Comparison of ENCODE assay signal across 8 cellular contexts in genomic region chr5:43120720-43121564, GRCh38. TPM values are rescaled to one million over a fixed set of nuclear protein-coding genes. Genes with fewer than 3 reads are reported as not detected.
DNase-seq lines count a peak whose midpoint lies in the region; ATAC-seq and TF ChIP-seq lines count a peak whose summit lies in the region.

ZNF131 (plus strand) TSS chr5:43120914; CDS start chr5:43122054, 1,140 bp downstream.

- H3K4me1 ChIP-seq in ovary (ENCODE audit: insufficient read depth) (peaks cover 1% of the 10 kb centered on the region), thyroid gland (peaks cover 16 to 20% of the 10 kb centered on the region in 2 donors)

- intact Hi-C loops in head of caudate nucleus (cut with DNase I) = loop anchor here (1.0 to 10.0 kb wide), 3 partner anchors 56 to 192 kb away; partner anchors contain the start of genes HMGCS1 and NIM1K
- intact Hi-C loops in ovary (cut with DNase I) = loop anchor here in 2 of 4 donors (1.0 to 10.0 kb wide), 4 partner anchors 54 to 194 kb away; partner anchors contain the start of gene HMGCS1 (in 2 of the 2)
- intact Hi-C loops in thyroid gland (cut with DNase I) = loop anchor here (10.0 kb wide), 1 partner anchor 364 kb away; the partner anchor contains the start of gene TMEM267

- peak within 1 kb of the TSS; percentile 93 for H3K4me3 Mint-ChIP-seq in activated naive CD8-positive, alpha-beta T cell treated with anti-CD3 and anti-CD28 coated beads for 36 hours

- TF ChIP-seq POLR2A in ovary (IDR thresholded peaks at IDR 0.05) (peak; percentile 63), thyroid gland (IDR thresholded peaks at IDR 0.05) (peak; percentile 57 to 82)

- no peak for TF ChIP-seq EP300 in ovary (IDR thresholded peaks at IDR 0.05)

- POLR2A ChIA-PET in GM10248 (lab: Yijun Ruan, JAX) = interaction anchor here (0.6 to 2.1 kb wide), 12 partner anchors 13 to 363 kb away, joined by 3 to 16 read pairs (median 5); partner anchors contain the start of genes HMGCS1 and TMEM267

- H3K9me3 Mint-ChIP-seq in activated naive CD8-positive, alpha-beta T cell treated with anti-CD3 and anti-CD28 coated beads for 36 hours = peaks cover 4% of the 10 kb centered on the region

- peak within 1 kb of the TSS; percentile 94 for H3K27ac Mint-ChIP-seq in activated naive CD8-positive, alpha-beta T cell treated with anti-CD3 and anti-CD28 coated beads for 36 hours

- H3K36me3 ChIP-seq in ovary (no peaks in the 10 kb centered on the region), thyroid gland (no peaks in the 10 kb centered on the region)

- TF ChIP-seq CTCF in GM10248 (IDR thresholded peaks at IDR 0.05; ENCODE audit: control extremely low read depth, extremely low read depth, low read depth, missing control alignments) (no peak), ovary (IDR thresholded peaks at IDR 0.05) (peak in 1 of 3 donors; percentile 5), thyroid gland (IDR thresholded peaks at IDR 0.05) (no peak)

- DNase-seq in GM10248 (ENCODE audit: extremely low spot score) = peak; percentile 96
- peak; percentile 97 for DNase-seq in NCI-H1105 (lab: John Stamatoyannopoulos, UW)
- DNase-seq in SKM-1 treated with dmso at 0.1 percent for 144 hours (lab: John Stamatoyannopoulos, UW; ENCODE audit: unreplicated experiment) = peak; percentile 95
- peak; percentile 98 for DNase-seq in activated naive CD8-positive, alpha-beta T cell treated with anti-CD3 and anti-CD28 coated beads for 36 hours
- DNase-seq in head of caudate nucleus = peak; percentile 88 to 98 (median 97)
- peak; percentile 95 to 98 (median 97) for DNase-seq in ovary
- peak; percentile 97 for DNase-seq in thyroid gland

- CTCF ChIA-PET in GM10248 (lab: Yijun Ruan, JAX) = interaction anchor here (0.8 to 7.2 kb wide), 10 partner anchors 13 to 363 kb away, joined by 3 to 149 read pairs (median 6); partner anchors contain the start of gene TMEM267

- H3K27ac ChIP-seq in ovary (peak within 1 kb of the TSS; percentile 97 to 99), thyroid gland (peak within 1 kb of the TSS; percentile 89 to 95 (median 94))

- peak within 1 kb of the TSS; percentile 93 for H3K4me3 ChIP-seq in ovary
- peak within 1 kb of the TSS; percentile 63 to 79 (median 78) for H3K4me3 ChIP-seq in thyroid gland (replicated peaks in 1 of 3)

- no peaks in the 10 kb centered on the region for H3K27me3 Mint-ChIP-seq in activated naive CD8-positive, alpha-beta T cell treated with anti-CD3 and anti-CD28 coated beads for 36 hours

- 0 to 1% (median 1%) methylated on average over 69 to 83 of the region's 83 CpGs for WGBS in ovary, 3 donors
- 0 to 7% methylated on average over 5 to 54 of the region's 83 CpGs for WGBS in thyroid gland, 2 donors

- no peaks in the 10 kb centered on the region for H3K27me3 ChIP-seq in ovary
- no peaks in the 10 kb centered on the region for H3K27me3 ChIP-seq in thyroid gland

- peaks cover 35% of the 10 kb centered on the region for H3K4me1 Mint-ChIP-seq in activated naive CD8-positive, alpha-beta T cell treated with anti-CD3 and anti-CD28 coated beads for 36 hours

- ATAC-seq in HG02623 (IDR thresholded peaks at IDR 0.05; ENCODE audit: unreplicated experiment) = peak; percentile 94

- H3K9me3 ChIP-seq in ovary (no peaks in the 10 kb centered on the region), thyroid gland (no peaks in the 10 kb centered on the region)

- H3K36me3 Mint-ChIP-seq in activated naive CD8-positive, alpha-beta T cell treated with anti-CD3 and anti-CD28 coated beads for 36 hours = peaks cover 27% of the 10 kb centered on the region

RNA-seq across cellular contexts. Expression of gene ZNF131, which starts in this region (rescaled TPM):
- total RNA-seq in activated naive CD8-positive, alpha-beta T cell treated with anti-CD3 and anti-CD28 coated beads for 36 hours = 10 to 100 TPM; 33.7 to 35.9 TPM
- 10 to 100 TPM; 25.6 to 50.2 (median 37.3) TPM for total RNA-seq in ovary
- polyA plus RNA-seq in ovary = 10 to 100 TPM; 23.6 to 31.8 TPM
- 10 to 100 TPM; 38.4 to 48.2 (median 44.2) TPM for total RNA-seq in thyroid gland

Comparison
In these comparisons a context has a peak if more than half of its experiments do, and no peak if none do; other contexts are left out.
1. Peak in every context shown above with its lines: DNase-seq, ATAC-seq, H3K4me3 ChIP-seq and H3K27ac ChIP-seq.